11 cellular contexts compared by ENCODE assay signal in the genomic region with DNA sequence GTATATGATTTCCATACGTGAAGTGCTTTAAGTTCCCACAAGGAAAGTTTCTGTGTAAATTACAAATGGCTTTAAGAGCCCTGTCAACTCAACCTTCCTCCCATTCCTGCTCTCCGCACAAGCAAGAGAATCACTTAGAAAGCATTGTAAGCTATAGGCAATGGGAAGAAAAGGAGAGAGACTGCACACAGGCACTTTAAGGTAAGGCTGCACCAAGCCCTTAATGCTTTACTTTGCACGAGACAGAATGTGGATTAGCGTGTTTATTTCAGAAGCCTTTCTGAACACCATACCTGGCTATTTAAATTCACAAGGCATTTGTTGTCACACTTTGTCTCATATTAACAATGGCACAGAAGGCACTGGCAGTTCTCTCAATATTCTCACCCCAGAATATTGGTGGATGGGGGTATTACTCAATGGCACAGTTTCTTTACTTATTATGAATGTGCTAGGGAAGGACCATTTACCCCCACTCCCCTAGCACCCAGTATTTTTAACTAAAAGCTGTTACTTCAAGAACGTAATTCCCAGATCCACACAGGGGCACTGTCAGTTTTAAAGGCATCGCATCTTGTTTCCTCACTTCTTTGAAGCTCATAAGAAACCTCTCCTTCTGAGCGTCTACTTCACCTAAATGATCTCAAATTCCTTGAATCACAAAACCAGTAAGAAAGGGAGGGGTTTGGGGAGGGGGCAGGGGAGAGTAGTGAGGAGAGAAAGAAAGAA.
DNase-seq lines count a peak whose midpoint lies in the region; ATAC-seq and TF ChIP-seq lines count a peak whose summit lies in the region.
"Had no signal": no experiment of that assay in that cellular context is flagged by ENCODE, and none has a peak within 500 bp of the region (broad histone marks: within the 10 kb centered on the region; RNA-seq: fewer than 3 reads in every experiment).

No MANE protein-coding gene starts in this region.

- peak overlapping the region; percentile 81 for H2AFZ ChIP-seq in ACC112 (ENCODE audit: low read length, unreplicated experiment)

- no peaks in the 10 kb centered on the region for H3K36me3 Mint-ChIP-seq in osteocyte (ENCODE audit: unreplicated experiment)
- no peaks in the 10 kb centered on the region for H3K36me3 Mint-ChIP-seq in activated naive CD4-positive, alpha-beta T cell treated with anti-CD3 and anti-CD28 coated beads for 36 hours (ENCODE audit: low read depth)

- H3K27ac ChIP-seq in ACC112 (ENCODE audit: low read depth, low read length) (no peak overlapping the region), Panc1 (ENCODE audit: low read length) (peak overlapping the region; percentile 79)
- no peak overlapping the region for H3K27ac ChIP-seq in effector memory CD4-positive, alpha-beta T cell (ENCODE audit: insufficient read depth, low read length, poor library complexity, severe bottlenecking)

- no peaks in the 10 kb centered on the region for H3K9me3 ChIP-seq in Panc1 (ENCODE audit: control insufficient read depth, insufficient read depth, low read depth, low read length)
- no peaks in the 10 kb centered on the region for H3K9me3 ChIP-seq in effector memory CD4-positive, alpha-beta T cell (ENCODE audit: control insufficient read depth, low read length)
- H3K9me3 ChIP-seq: HAP-1 had no signal

- H3K27me3 Mint-ChIP-seq in osteocyte (ENCODE audit: unreplicated experiment): no peaks in the 10 kb centered on the region
- H3K27me3 Mint-ChIP-seq in activated naive CD4-positive, alpha-beta T cell treated with anti-CD3 and anti-CD28 coated beads for 36 hours (ENCODE audit: low read depth): peaks cover 2% of the 10 kb centered on the region

- intact Hi-C loops in Panc1 (cut with micrococcal nuclease; ENCODE audit: unreplicated experiment): loop anchor here (1.0 kb wide), 1 partner anchor 40 kb away; no protein-coding TSS in a partner anchor
- intact Hi-C loops in activated naive CD4-positive, alpha-beta T cell treated with anti-CD3 and anti-CD28 coated beads for 36 hours (cut with micrococcal nuclease): no loop called here

- H3K79me2 ChIP-seq in ACC112 (ENCODE audit: control insufficient read depth, insufficient read depth, low read length, unreplicated experiment): no peaks in the 10 kb centered on the region

- CTCF ChIA-PET in Panc1 (lab: Charles Lee): interaction anchor here (0.7 kb wide), 2 partner anchors 128 to 225 kb away, joined by 4 to 11 read pairs; no protein-coding TSS in a partner anchor
- CTCF ChIA-PET in activated naive CD4-positive, alpha-beta T cell treated with anti-CD3 and anti-CD28 coated beads for 36 hours (lab: Charles Lee): no interaction called here

- no TSS peak for BruUV-seq in Panc1 (replicated peaks; lab: Mats Ljungman, UMichigan)

- no peaks in the 10 kb centered on the region for H3K9me3 Mint-ChIP-seq in osteocyte (ENCODE audit: unreplicated experiment)
- no peaks in the 10 kb centered on the region for H3K9me3 Mint-ChIP-seq in activated naive CD4-positive, alpha-beta T cell treated with anti-CD3 and anti-CD28 coated beads for 36 hours
- H3K9me3 Mint-ChIP-seq: CD8-positive, alpha-beta memory T cell had no signal

- DNase-seq in Panc1 (ENCODE audit: low read depth, low spot score) (no peak), fibroblast of villous mesenchyme (ENCODE audit: low read depth) (no peak), osteocyte (ENCODE audit: extremely low spot score, unreplicated experiment) (no peak), NCI-H2227 (lab: John Stamatoyannopoulos, UW; ENCODE audit: unreplicated experiment) (no peak)
- DNase-seq in activated naive CD4-positive, alpha-beta T cell treated with anti-CD3 and anti-CD28 coated beads for 36 hours: no peak
- no peak for DNase-seq in effector memory CD4-positive, alpha-beta T cell
- DNase-seq: activated CD4-positive, alpha-beta T cell treated with anti-CD3 and anti-CD28 coated beads, Interleukin-2, amount 50 U/mL, for 1 hour; CD8-positive, alpha-beta memory T cell had no signal

- peaks cover 20% of the 10 kb centered on the region for H3K4me1 Mint-ChIP-seq in osteocyte (ENCODE audit: unreplicated experiment)
- no peaks in the 10 kb centered on the region for H3K4me1 Mint-ChIP-seq in activated naive CD4-positive, alpha-beta T cell treated with anti-CD3 and anti-CD28 coated beads for 36 hours (ENCODE audit: low read depth)
- H3K4me1 Mint-ChIP-seq: CD8-positive, alpha-beta memory T cell had no signal

- in situ Hi-C loops in Panc1 (cut with HindIII; ENCODE audit: low pct_unique_long_range_greater_than_20kb, low sequenced_read_pairs): no loop called here

- peak; percentile 62; the same call in 1 of the 2 replicates for ATAC-seq in Panc1
- no peak for ATAC-seq in GM21786 (IDR thresholded peaks at IDR 0.05; ENCODE audit: unreplicated experiment)

- POLR2A ChIA-PET in Panc1 (lab: Charles Lee): no interaction called here

- peak overlapping the region; percentile 65 for H3K27ac Mint-ChIP-seq in osteocyte (ENCODE audit: unreplicated experiment)
- no peak overlapping the region for H3K27ac Mint-ChIP-seq in activated naive CD4-positive, alpha-beta T cell treated with anti-CD3 and anti-CD28 coated beads for 36 hours
- H3K27ac Mint-ChIP-seq: CD8-positive, alpha-beta memory T cell had no signal

- H3K4me3 Mint-ChIP-seq in osteocyte (ENCODE audit: unreplicated experiment): peak overlapping the region; percentile 67
- no peak overlapping the region for H3K4me3 Mint-ChIP-seq in activated naive CD4-positive, alpha-beta T cell treated with anti-CD3 and anti-CD28 coated beads for 36 hours
- H3K4me3 Mint-ChIP-seq: CD8-positive, alpha-beta memory T cell had no signal

- H3K36me3 ChIP-seq in ACC112 (ENCODE audit: insufficient read depth, low read length): no peaks in the 10 kb centered on the region
- no peaks in the 10 kb centered on the region for H3K36me3 ChIP-seq in Panc1 (ENCODE audit: control insufficient read depth, insufficient read depth, low read length)
- no peaks in the 10 kb centered on the region for H3K36me3 ChIP-seq in effector memory CD4-positive, alpha-beta T cell (ENCODE audit: control insufficient read depth, insufficient read depth, low read length)
- H3K36me3 ChIP-seq: HAP-1 had no signal

- H3K4me3 ChIP-seq in ACC112 (ENCODE audit: low read depth, low read length) (peak overlapping the region; percentile 68), Panc1 (ENCODE audit: low read depth in 2 of 2, low read length in 2 of 2) (peak overlapping the region; percentile 32 to 49), fibroblast of villous mesenchyme (ENCODE audit: low read depth, low read length) (peak overlapping the region; percentile 30)
- H3K4me3 ChIP-seq in effector memory CD4-positive, alpha-beta T cell (ENCODE audit: insufficient read depth, low read depth, low read length, poor library complexity, severe bottlenecking): no peak overlapping the region
- H3K4me3 ChIP-seq: HAP-1 had no signal

- no peak for TF ChIP-seq CTCF in Panc1 (IDR thresholded peaks at IDR 0.05)
- no peak for TF ChIP-seq CTCF in fibroblast of villous mesenchyme (IDR thresholded peaks at IDR 0.05; ENCODE audit: insufficient read depth, low read depth, low read length)
- TF ChIP-seq CTCF in osteocyte (IDR thresholded peaks at IDR 0.05): no peak

- H3K4me1 ChIP-seq in ACC112 (ENCODE audit: control insufficient read depth, insufficient read depth, low read length, unreplicated experiment): peaks cover 6% of the 10 kb centered on the region
- H3K4me1 ChIP-seq in Panc1 (ENCODE audit: control insufficient read depth, insufficient read depth, low read length): peaks cover 17% of the 10 kb centered on the region
- no peaks in the 10 kb centered on the region for H3K4me1 ChIP-seq in effector memory CD4-positive, alpha-beta T cell (ENCODE audit: control insufficient read depth, insufficient read depth, low read length, poor library complexity, severe bottlenecking)

- H3K27me3 ChIP-seq in ACC112 (ENCODE audit: insufficient read depth, low read length): no peaks in the 10 kb centered on the region
- H3K27me3 ChIP-seq in Panc1 (ENCODE audit: control insufficient read depth, insufficient read depth, low read length): no peaks in the 10 kb centered on the region
- no peaks in the 10 kb centered on the region for H3K27me3 ChIP-seq in effector memory CD4-positive, alpha-beta T cell (replicated peaks; ENCODE audit: control insufficient read depth, insufficient read depth, low read length, poor library complexity, severe bottlenecking)
